15 cellular contexts compared by ENCODE assay signal in genomic region chr1:153953859-153954365, GRCh38. TPM values are rescaled to one million over a fixed set of nuclear protein-coding genes. Genes with fewer than 3 reads are reported as not detected.
DNase-seq lines count a peak whose midpoint lies in the region; ATAC-seq and TF ChIP-seq lines count a peak whose summit lies in the region.
"Had no signal": no experiment of that assay in that cellular context is flagged by ENCODE, and none has a peak within 500 bp of the region (broad histone marks: within the 10 kb centered on the region; RNA-seq: fewer than 3 reads in every experiment).

No MANE protein-coding gene starts in this region.

- DNase-seq in CD4-positive, CD25-positive, alpha-beta regulatory T cell: no peak
- DNase-seq in GM23338 (ENCODE audit: low spot score) (no peak), NCI-H226 (no peak), NCI-H2196 (lab: John Stamatoyannopoulos, UW; ENCODE audit: unreplicated experiment) (no peak), neuronal stem cell (ENCODE audit: low spot score) (no peak)
- DNase-seq in activated naive CD8-positive, alpha-beta T cell treated with anti-CD3 and anti-CD28 coated beads, Interleukin-2, amount 10 ng/mL, durations not matched to agents 7 days and 5 days: no peak
- DNase-seq in naive thymus-derived CD4-positive, alpha-beta T cell: no peak
- DNase-seq: foreskin keratinocyte; MG63; NCI-H2029 treated with DMSO at 0.1 percent for 48 hours; NCI-H526 treated with DMSO at 0.1 percent for 48 hours; PC-3; stimulated activated CD4-positive, alpha-beta T cell treated with anti-CD3 and anti-CD28 coated beads, Interleukin-1b, Interleukin-23, amount 100 ng/mL, for 48 hours had no signal

- no peak overlapping the region for H3K9ac ChIP-seq in neuronal stem cell (ENCODE audit: low read depth, low read length, poor library complexity)

- H3K4me2 ChIP-seq in GM23338: no peak overlapping the region
- no peak overlapping the region for H3K4me2 ChIP-seq in neuronal stem cell (ENCODE audit: insufficient read depth, low read length, poor library complexity, severe bottlenecking)

- H3K27ac ChIP-seq in CD4-positive, CD25-positive, alpha-beta regulatory T cell (ENCODE audit: insufficient read depth, low read length, poor library complexity, severe bottlenecking): no peak overlapping the region
- H3K27ac ChIP-seq in GM23338 (ENCODE audit: low read depth) (no peak overlapping the region), neuronal stem cell (replicated peaks; ENCODE audit: low read length) (no peak overlapping the region)
- peak overlapping the region; percentile 30 for H3K27ac ChIP-seq in naive thymus-derived CD4-positive, alpha-beta T cell (ENCODE audit: low read depth, low read length)
- H3K27ac ChIP-seq: foreskin keratinocyte had no signal

- H2BK15ac ChIP-seq in neuronal stem cell (ENCODE audit: low read length): no peak overlapping the region

- no peak overlapping the region for H3K23ac ChIP-seq in neuronal stem cell (ENCODE audit: low read depth, low read length, poor library complexity)

- no peaks in the 10 kb centered on the region for H3K9me3 Mint-ChIP-seq in CD4-positive, CD25-positive, alpha-beta regulatory T cell
- peaks cover 3% of the 10 kb centered on the region; the same call in 2 of the 3 replicates for H3K9me3 Mint-ChIP-seq in GM23338
- H3K9me3 Mint-ChIP-seq in activated naive CD8-positive, alpha-beta T cell treated with anti-CD3 and anti-CD28 coated beads, Interleukin-2, amount 10 ng/mL, durations not matched to agents 7 days and 5 days: no peaks in the 10 kb centered on the region
- H3K9me3 Mint-ChIP-seq in naive thymus-derived CD4-positive, alpha-beta T cell: no peaks in the 10 kb centered on the region

- peaks cover 57% of the 10 kb centered on the region for H3K36me3 ChIP-seq in CD4-positive, CD25-positive, alpha-beta regulatory T cell (ENCODE audit: control insufficient read depth, insufficient read depth, low read length)
- H3K36me3 ChIP-seq in GM23338 (ENCODE audit: insufficient read depth): peaks cover 14% of the 10 kb centered on the region; the same call in 1 of the 2 replicates
- H3K36me3 ChIP-seq in naive thymus-derived CD4-positive, alpha-beta T cell (ENCODE audit: control insufficient read depth in 2 of 3, insufficient read depth in 3 of 3, low read length in 3 of 3): peaks cover 27 to 63% (median 34%) of the 10 kb centered on the region in 3 experiments
- H3K36me3 ChIP-seq in neuronal stem cell (replicated peaks in 1 of 2; ENCODE audit: control insufficient read depth in 2 of 2, insufficient read depth in 2 of 2, low read length in 2 of 2): peaks cover 20 to 57% of the 10 kb centered on the region in 2 donors

- TF ChIP-seq CTCF in GM23338 (conservative IDR thresholded peaks at IDR 0.05; ENCODE audit: low read depth in 2 of 2): no peak

- H2BK12ac ChIP-seq in neuronal stem cell (ENCODE audit: low read length): no peak overlapping the region

- H2BK120ac ChIP-seq in neuronal stem cell (ENCODE audit: low read depth, low read length): no peak overlapping the region

- H2BK5ac ChIP-seq in neuronal stem cell (ENCODE audit: low read length): no peak overlapping the region

- H3K27ac Mint-ChIP-seq in CD4-positive, CD25-positive, alpha-beta regulatory T cell: peak overlapping the region; percentile 78 to 89 (median 78)
- H3K27ac Mint-ChIP-seq in GM23338: peak overlapping the region; percentile 22; the same call in 1 of the 2 replicates
- peak overlapping the region; percentile 36 for H3K27ac Mint-ChIP-seq in activated naive CD8-positive, alpha-beta T cell treated with anti-CD3 and anti-CD28 coated beads, Interleukin-2, amount 10 ng/mL, durations not matched to agents 7 days and 5 days
- peak overlapping the region; percentile 7 to 89 (median 75) for H3K27ac Mint-ChIP-seq in naive thymus-derived CD4-positive, alpha-beta T cell

- peaks cover 37% of the 10 kb centered on the region for H3K4me1 ChIP-seq in CD4-positive, CD25-positive, alpha-beta regulatory T cell (ENCODE audit: control insufficient read depth, insufficient read depth, low read length, poor library complexity, severe bottlenecking)
- H3K4me1 ChIP-seq in GM23338 (ENCODE audit: insufficient read depth) (peaks cover 11% of the 10 kb centered on the region), neuronal stem cell (ENCODE audit: control insufficient read depth in 2 of 2, insufficient read depth in 1 of 2, low read depth in 1 of 2, low read length in 2 of 2) (peaks cover 9% of the 10 kb centered on the region in 2 donors)
- peaks cover 27 to 33% of the 10 kb centered on the region in 2 donors for H3K4me1 ChIP-seq in naive thymus-derived CD4-positive, alpha-beta T cell (ENCODE audit: control insufficient read depth in 2 of 2, insufficient read depth in 2 of 2, low read length in 2 of 2)
- H3K4me1 ChIP-seq: foreskin keratinocyte had no signal

- peak overlapping the region; percentile 0 to 84 (median 51) for H3K4me3 Mint-ChIP-seq in CD4-positive, CD25-positive, alpha-beta regulatory T cell
- no peak overlapping the region for H3K4me3 Mint-ChIP-seq in GM23338
- H3K4me3 Mint-ChIP-seq in activated naive CD8-positive, alpha-beta T cell treated with anti-CD3 and anti-CD28 coated beads, Interleukin-2, amount 10 ng/mL, durations not matched to agents 7 days and 5 days: no peak overlapping the region
- peak overlapping the region in 9 of 10 donors; percentile 7 to 74 (median 36) for H3K4me3 Mint-ChIP-seq in naive thymus-derived CD4-positive, alpha-beta T cell

- intact Hi-C loops in naive thymus-derived CD4-positive, alpha-beta T cell (cut with micrococcal nuclease): no loop called here

- H3K9me3 ChIP-seq in CD4-positive, CD25-positive, alpha-beta regulatory T cell (ENCODE audit: control insufficient read depth in 2 of 2, low read length in 2 of 2): no peaks in the 10 kb centered on the region
- H3K9me3 ChIP-seq in naive thymus-derived CD4-positive, alpha-beta T cell (ENCODE audit: control insufficient read depth in 2 of 3, low read length in 3 of 3): no peaks in the 10 kb centered on the region
- H3K9me3 ChIP-seq in neuronal stem cell (replicated peaks in 1 of 2; ENCODE audit: control insufficient read depth in 2 of 2, insufficient read depth in 1 of 2, low read depth in 1 of 2, low read length in 2 of 2): no peaks in the 10 kb centered on the region
- H3K9me3 ChIP-seq: MG63 had no signal

- no peak overlapping the region for H2AK5ac ChIP-seq in neuronal stem cell (ENCODE audit: low read depth, low read length)

- no peaks in the 10 kb centered on the region for H3K27me3 ChIP-seq in CD4-positive, CD25-positive, alpha-beta regulatory T cell (ENCODE audit: control insufficient read depth, insufficient read depth, low read length)
- no peaks in the 10 kb centered on the region for H3K27me3 ChIP-seq in GM23338 (ENCODE audit: insufficient read depth)
- H3K27me3 ChIP-seq in naive thymus-derived CD4-positive, alpha-beta T cell (ENCODE audit: control insufficient read depth in 2 of 2, insufficient read depth in 2 of 2, low read length in 2 of 2): no peaks in the 10 kb centered on the region
- no peaks in the 10 kb centered on the region for H3K27me3 ChIP-seq in neuronal stem cell (ENCODE audit: control insufficient read depth in 3 of 3, insufficient read depth in 3 of 3, low read depth in 1 of 3, low read length in 3 of 3)
- H3K27me3 ChIP-seq: foreskin keratinocyte, MG63 had no signal

- no peak overlapping the region for H2AFZ ChIP-seq in GM23338
- H2AFZ ChIP-seq in neuronal stem cell (ENCODE audit: low read length): no peak overlapping the region

- H3K4ac ChIP-seq in neuronal stem cell (ENCODE audit: low read length): no peak overlapping the region

- no peak overlapping the region for H4K8ac ChIP-seq in neuronal stem cell (ENCODE audit: low read depth, low read length)

- CTCF ChIA-PET in naive thymus-derived CD4-positive, alpha-beta T cell (lab: Charles Lee): interaction anchor here (2.3 to 5.5 kb wide), 2 partner anchors 8 to 33 kb away, joined by 11 to 36 read pairs; partner anchors contain the start of genes DENND4B and RAB13

- no peaks in the 10 kb centered on the region for H3K9me2 ChIP-seq in GM23338 (ENCODE audit: insufficient read depth)

- H3K79me2 ChIP-seq in GM23338 (replicated peaks; ENCODE audit: insufficient read depth): peaks cover 50% of the 10 kb centered on the region

- H3F3A ChIP-seq in GM23338 (replicated peaks; ENCODE audit: low read depth): peaks cover 8% of the 10 kb centered on the region

- no peak overlapping the region for H3K14ac ChIP-seq in neuronal stem cell (ENCODE audit: low read length)

- H3K79me1 ChIP-seq in neuronal stem cell (ENCODE audit: low read depth, low read length): peaks cover 10% of the 10 kb centered on the region

- no CpG with 5 or more reads among the region's 4 CpGs for WGBS in neuronal stem cell (ENCODE audit: extremely low coverage in 2 of 2, insufficient read length in 2 of 2, insufficient replicate concordance in 1 of 2), 2 donors

- no peaks in the 10 kb centered on the region for H3K27me3 Mint-ChIP-seq in CD4-positive, CD25-positive, alpha-beta regulatory T cell
- H3K27me3 Mint-ChIP-seq in GM23338 (ENCODE audit: insufficient read depth, low read depth, poor library complexity): peaks cover 24% of the 10 kb centered on the region
- no peaks in the 10 kb centered on the region for H3K27me3 Mint-ChIP-seq in activated naive CD8-positive, alpha-beta T cell treated with anti-CD3 and anti-CD28 coated beads, Interleukin-2, amount 10 ng/mL, durations not matched to agents 7 days and 5 days
- H3K27me3 Mint-ChIP-seq in naive thymus-derived CD4-positive, alpha-beta T cell: no peaks in the 10 kb centered on the region

- peaks cover 34% of the 10 kb centered on the region for H4K20me1 ChIP-seq in GM23338 (replicated peaks; ENCODE audit: insufficient read depth)

- POLR2A ChIA-PET in activated naive CD8-positive, alpha-beta T cell treated with anti-CD3 and anti-CD28 coated beads, Interleukin-2, amount 10 ng/mL, durations not matched to agents 7 days and 5 days (lab: Charles Lee): interaction anchor here (1.0 to 8.1 kb wide), 5 partner anchors 9 to 72 kb away, joined by 3 to 87 read pairs (median 4); partner anchors contain the start of genes DENND4B and SLC39A1
- POLR2A ChIA-PET in naive thymus-derived CD4-positive, alpha-beta T cell (lab: Charles Lee): interaction anchor here (0.7 to 12.8 kb wide), 6 partner anchors 9 to 32 kb away, joined by 3 to 159 read pairs (median 49); partner anchors contain the start of genes CREB3L4, DENND4B, JTB and SLC39A1

- ATAC-seq in CD4-positive, CD25-positive, alpha-beta regulatory T cell (ENCODE audit: low read depth in 2 of 2): no peak
- no peak for ATAC-seq in GM23338
- no peak for ATAC-seq in activated naive CD8-positive, alpha-beta T cell treated with anti-CD3 and anti-CD28 coated beads, Interleukin-2, amount 10 ng/mL, durations not matched to agents 7 days and 5 days (ENCODE audit: low read depth)
- no peak for ATAC-seq in naive thymus-derived CD4-positive, alpha-beta T cell
- ATAC-seq in HG02588 (IDR thresholded peaks at IDR 0.05; ENCODE audit: unreplicated experiment): no peak
- ATAC-seq: foreskin keratinocyte, PC-3, sciatic nerve had no signal

- H3K18ac ChIP-seq in neuronal stem cell (ENCODE audit: low read length): no peak overlapping the region

- H3K36me3 Mint-ChIP-seq in CD4-positive, CD25-positive, alpha-beta regulatory T cell: peaks cover 25% of the 10 kb centered on the region
- peaks cover 39% of the 10 kb centered on the region for H3K36me3 Mint-ChIP-seq in GM23338 (ENCODE audit: low read depth)
- H3K36me3 Mint-ChIP-seq in activated naive CD8-positive, alpha-beta T cell treated with anti-CD3 and anti-CD28 coated beads, Interleukin-2, amount 10 ng/mL, durations not matched to agents 7 days and 5 days: peaks cover 31% of the 10 kb centered on the region
- peaks cover 0 to 32% (median 17%) of the 10 kb centered on the region in 5 donors for H3K36me3 Mint-ChIP-seq in naive thymus-derived CD4-positive, alpha-beta T cell

- H4K91ac ChIP-seq in neuronal stem cell (ENCODE audit: low read depth, low read length, poor library complexity): no peak overlapping the region

- H3K4me1 Mint-ChIP-seq in CD4-positive, CD25-positive, alpha-beta regulatory T cell: peaks cover 4 to 66% (median 39%) of the 10 kb centered on the region in 4 donors
- peaks cover 18% of the 10 kb centered on the region for H3K4me1 Mint-ChIP-seq in GM23338
- H3K4me1 Mint-ChIP-seq in activated naive CD8-positive, alpha-beta T cell treated with anti-CD3 and anti-CD28 coated beads, Interleukin-2, amount 10 ng/mL, durations not matched to agents 7 days and 5 days: peaks cover 39% of the 10 kb centered on the region
- peaks cover 32 to 61% (median 50%) of the 10 kb centered on the region in 7 donors for H3K4me1 Mint-ChIP-seq in naive thymus-derived CD4-positive, alpha-beta T cell

- H3K4me3 ChIP-seq in CD4-positive, CD25-positive, alpha-beta regulatory T cell (ENCODE audit: low read depth, low read length): no peak overlapping the region
- H3K4me3 ChIP-seq in GM23338 (no peak overlapping the region), neuronal stem cell (ENCODE audit: low read length in 2 of 2) (no peak overlapping the region)
- H3K4me3 ChIP-seq in naive thymus-derived CD4-positive, alpha-beta T cell (ENCODE audit: low read length): no peak overlapping the region
- H3K4me3 ChIP-seq: MG63 had no signal

RNA-seq across cellular contexts. Expression of gene CRTC2, which starts 4.5 kb away (rescaled TPM):
- 145 TPM for total RNA-seq in CD4-positive, CD25-positive, alpha-beta regulatory T cell
- polyA plus RNA-seq in CD4-positive, CD25-positive, alpha-beta regulatory T cell: 10 to 100 TPM; 13.6 to 32.6 (median 26.0) TPM
- total RNA-seq in GM23338 (2014; rRNA removed; shearing (Covaris generic)): 7.4 and 10.6 TPM in 2 replicates
- 18.3 and 20.7 TPM in 2 replicates for polyA plus RNA-seq in GM23338 (2016; fragmentation: Nextera tagmentation; extraction: Ambion mirVana)
- 100 to 1,000 TPM; 104 to 115 TPM for total RNA-seq in activated naive CD8-positive, alpha-beta T cell treated with anti-CD3 and anti-CD28 coated beads, Interleukin-2, amount 10 ng/mL, durations not matched to agents 7 days and 5 days
- 100 to 1,000 TPM in 4 of 5 experiments, 10 to 100 TPM in 1; 86.1 to 157 (median 119) TPM for total RNA-seq in naive thymus-derived CD4-positive, alpha-beta T cell
- 10 to 100 TPM; 25.2 to 44.8 TPM for polyA plus RNA-seq in naive thymus-derived CD4-positive, alpha-beta T cell
- 22.5 TPM for polyA plus RNA-seq in neuronal stem cell (2013, experiment 1 of 2)
- polyA plus RNA-seq in neuronal stem cell (2013, experiment 2 of 2): 21.8 TPM

RNA-seq across cellular contexts. Expression of gene DENND4B, which starts 7.4 kb away (rescaled TPM):
- 133 TPM for total RNA-seq in CD4-positive, CD25-positive, alpha-beta regulatory T cell
- polyA plus RNA-seq in CD4-positive, CD25-positive, alpha-beta regulatory T cell: 10 to 100 TPM; 11.2 to 21.2 (median 13.6) TPM
- total RNA-seq in GM23338 (2014; rRNA removed; shearing (Covaris generic)): 33.3 and 57.0 TPM in 2 replicates
- 24.9 and 29.4 TPM in 2 replicates for polyA plus RNA-seq in GM23338 (2016; fragmentation: Nextera tagmentation; extraction: Ambion mirVana)
- total RNA-seq in activated naive CD8-positive, alpha-beta T cell treated with anti-CD3 and anti-CD28 coated beads, Interleukin-2, amount 10 ng/mL, durations not matched to agents 7 days and 5 days: 100 to 1,000 TPM; 173 to 183 TPM
- total RNA-seq in naive thymus-derived CD4-positive, alpha-beta T cell: 100 to 1,000 TPM; 148 to 223 (median 197) TPM
- 10 to 100 TPM; 12.5 to 27.0 TPM for polyA plus RNA-seq in naive thymus-derived CD4-positive, alpha-beta T cell
- polyA plus RNA-seq in neuronal stem cell (2013, experiment 1 of 2): 10.8 TPM
- 10.8 TPM for polyA plus RNA-seq in neuronal stem cell (2013, experiment 2 of 2)

RNA-seq across cellular contexts. Expression of gene SLC39A1, which starts 9.4 kb away (rescaled TPM):
- total RNA-seq in CD4-positive, CD25-positive, alpha-beta regulatory T cell: 15.8 TPM
- polyA plus RNA-seq in CD4-positive, CD25-positive, alpha-beta regulatory T cell: 10 to 100 TPM; 30.4 to 42.1 (median 35.8) TPM
- total RNA-seq in GM23338 (2014; rRNA removed; shearing (Covaris generic)): 218 and 220 TPM in 2 replicates
- 87.3 and 91.3 TPM in 2 replicates for polyA plus RNA-seq in GM23338 (2016; fragmentation: Nextera tagmentation; extraction: Ambion mirVana)
- 10 to 100 TPM; 29.6 to 31.1 TPM for total RNA-seq in activated naive CD8-positive, alpha-beta T cell treated with anti-CD3 and anti-CD28 coated beads, Interleukin-2, amount 10 ng/mL, durations not matched to agents 7 days and 5 days
- 10 to 100 TPM; 14.4 to 53.2 (median 18.7) TPM for total RNA-seq in naive thymus-derived CD4-positive, alpha-beta T cell
- 10 to 100 TPM; 27.8 to 37.4 TPM for polyA plus RNA-seq in naive thymus-derived CD4-positive, alpha-beta T cell
- 83.0 TPM for polyA plus RNA-seq in neuronal stem cell (2013, experiment 1 of 2)
- polyA plus RNA-seq in neuronal stem cell (2013, experiment 2 of 2): 80.7 TPM

RNA-seq across cellular contexts. Expression of gene CREB3L4, which starts 13.8 kb away (rescaled TPM):
- total RNA-seq in CD4-positive, CD25-positive, alpha-beta regulatory T cell: 2.5 TPM
- 1 to 10 TPM in 3 of 4 donors, under 1 TPM in 1; 0.90 to 5.4 (median 3.3) TPM for polyA plus RNA-seq in CD4-positive, CD25-positive, alpha-beta regulatory T cell
- total RNA-seq in GM23338 (2014; rRNA removed; shearing (Covaris generic)): 21.3 and 26.8 TPM in 2 replicates
- polyA plus RNA-seq in GM23338 (2016; fragmentation: Nextera tagmentation; extraction: Ambion mirVana): 16.7 and 19.3 TPM in 2 replicates
- 10 to 100 TPM in 1 of 2 experiments, 1 to 10 TPM in 1; 8.2 to 10.0 TPM for total RNA-seq in activated naive CD8-positive, alpha-beta T cell treated with anti-CD3 and anti-CD28 coated beads, Interleukin-2, amount 10 ng/mL, durations not matched to agents 7 days and 5 days
- total RNA-seq in naive thymus-derived CD4-positive, alpha-beta T cell: 1 to 10 TPM; 4.6 to 8.4 (median 7.0) TPM
- polyA plus RNA-seq in naive thymus-derived CD4-positive, alpha-beta T cell: 1 to 10 TPM; 6.2 to 7.7 TPM
- polyA plus RNA-seq in neuronal stem cell (2013, experiment 1 of 2): 14.4 TPM
- polyA plus RNA-seq in neuronal stem cell (2013, experiment 2 of 2): 14.5 TPM

RNA-seq across cellular contexts. Expression of gene JTB, which starts 23.6 kb away (rescaled TPM):
- 93.8 TPM for total RNA-seq in CD4-positive, CD25-positive, alpha-beta regulatory T cell
- polyA plus RNA-seq in CD4-positive, CD25-positive, alpha-beta regulatory T cell: 100 to 1,000 TPM; 334 to 378 (median 356) TPM
- 179 and 208 TPM in 2 replicates for total RNA-seq in GM23338 (2014; rRNA removed; shearing (Covaris generic))
- polyA plus RNA-seq in GM23338 (2016; fragmentation: Nextera tagmentation; extraction: Ambion mirVana): 139 and 140 TPM in 2 replicates
- 100 to 1,000 TPM; 118 TPM for total RNA-seq in activated naive CD8-positive, alpha-beta T cell treated with anti-CD3 and anti-CD28 coated beads, Interleukin-2, amount 10 ng/mL, durations not matched to agents 7 days and 5 days
- 100 to 1,000 TPM in 3 of 5 experiments, 10 to 100 TPM in 2; 78.4 to 134 (median 104) TPM for total RNA-seq in naive thymus-derived CD4-positive, alpha-beta T cell
- polyA plus RNA-seq in naive thymus-derived CD4-positive, alpha-beta T cell: 100 to 1,000 TPM; 294 to 319 TPM
- polyA plus RNA-seq in neuronal stem cell (2013, experiment 1 of 2): 64.0 TPM
- polyA plus RNA-seq in neuronal stem cell (2013, experiment 2 of 2): 61.0 TPM

Comparison
In these comparisons a context has a peak if more than half of its experiments do, and no peak if none do; other contexts are left out.
1. H3K27ac Mint-ChIP-seq: peak in every context shown above with its lines; median percentile 78 in CD4-positive, CD25-positive, alpha-beta regulatory T cell; 75 in naive thymus-derived CD4-positive, alpha-beta T cell; 36 in activated naive CD8-positive, alpha-beta T cell treated with anti-CD3 and anti-CD28 coated beads, Interleukin-2, amount 10 ng/mL, durations not matched to agents 7 days and 5 days; 22 in GM23338.
2. H3K4me3 Mint-ChIP-seq: peak in CD4-positive, CD25-positive, alpha-beta regulatory T cell (4 of 4) and naive thymus-derived CD4-positive, alpha-beta T cell (9 of 10); none in GM23338 (single experiment) and activated naive CD8-positive, alpha-beta T cell treated with anti-CD3 and anti-CD28 coated beads, Interleukin-2, amount 10 ng/mL, durations not matched to agents 7 days and 5 days (single experiment).